ENCODE assay signal across 29 cellular contexts in the genomic region with DNA sequence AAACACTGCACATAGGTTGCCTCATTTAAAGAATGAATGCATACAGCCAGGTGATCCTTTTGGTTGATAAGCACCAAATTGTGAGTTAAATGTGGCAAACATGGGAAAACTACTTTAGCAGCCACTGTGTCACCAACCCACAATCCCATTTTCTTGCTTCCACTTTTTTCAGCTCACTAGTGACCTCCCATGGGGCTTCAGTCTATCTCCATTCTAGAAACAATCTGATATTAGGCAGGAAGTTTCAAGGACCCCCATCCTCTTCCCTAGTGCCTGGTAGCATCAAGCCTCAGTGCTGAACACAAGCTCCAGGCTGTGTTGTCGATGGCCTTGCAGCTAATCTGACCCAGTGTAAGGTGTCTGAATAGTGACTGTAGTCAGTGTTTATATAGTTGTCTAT.
"Had no signal": no experiment of that assay in that cellular context is flagged by ENCODE, and none has a peak within 500 bp of the region (broad histone marks: within the 10 kb centered on the region; RNA-seq: fewer than 3 reads in every experiment).

No MANE protein-coding gene starts in this region.

- H3K36me3 ChIP-seq: esophagus muscularis mucosa, gastroesophageal sphincter, heart left ventricle, neural progenitor cell, prostate gland, right atrium auricular region, sigmoid colon, stomach, thyroid gland, vagina had no signal

- H3K4me1 ChIP-seq: esophagus muscularis mucosa, foreskin keratinocyte, gastroesophageal sphincter, heart left ventricle, parathyroid adenoma, prostate gland, right atrium auricular region, sigmoid colon, stomach, thyroid gland, vagina had no signal

- H3K4me3 ChIP-seq: coronary artery, esophagus muscularis mucosa, gastroesophageal sphincter, heart left ventricle, lung, neural progenitor cell, prostate gland, right atrium auricular region, sigmoid colon, stomach, thyroid gland, vagina had no signal

- H2AFZ ChIP-seq: neural progenitor cell, parathyroid adenoma had no signal

- H3K27me3 ChIP-seq: esophagus muscularis mucosa, foreskin keratinocyte, heart left ventricle, neural progenitor cell, right atrium auricular region, sigmoid colon, stomach, thyroid gland, vagina had no signal

- FAIRE-seq: endothelial cell of umbilical vein, islet of Langerhans had no signal

- H3K9me3 ChIP-seq: esophagus muscularis mucosa, gastroesophageal sphincter, heart left ventricle, prostate gland, right atrium auricular region, sigmoid colon, stomach, thyroid gland, vagina had no signal

- H3K27ac ChIP-seq: coronary artery, esophagus muscularis mucosa, foreskin keratinocyte, gastroesophageal sphincter, heart left ventricle, neural progenitor cell, parathyroid adenoma, prostate gland, right atrium auricular region, sigmoid colon, stomach, thyroid gland, vagina had no signal

- DNase-seq: dermis blood vessel endothelial cell; effector memory CD4-positive, alpha-beta T cell; foreskin keratinocyte; heart left ventricle; hippocampal formation; left colon; left ventricle myocardium superior; mesenchymal stem cell; midbrain; naive thymus-derived CD4-positive, alpha-beta T cell; sigmoid colon; stimulated activated CD4-positive, alpha-beta T cell treated with anti-CD3 and anti-CD28 coated beads, Interleukin-2, amount 100 ng/mL, for 24 hours; stimulated activated CD4-positive, alpha-beta T cell treated with anti-CD3 and anti-CD28 coated beads, Interleukin-4, amount 100 ng/mL, for 24 hours; stimulated activated naive CD4-positive, alpha-beta T cell treated with Interleukin-2 at 50 U/mL for 16 hours; stomach; thyroid gland; trophoblast cell had no signal

- H3K9ac ChIP-seq: neural progenitor cell, parathyroid adenoma had no signal

- H3K4me2 ChIP-seq: neural progenitor cell had no signal

- ATAC-seq: foreskin keratinocyte; gastroesophageal sphincter; heart left ventricle; left colon; left ventricle myocardium superior; naive thymus-derived CD4-positive, alpha-beta T cell; stimulated activated effector memory CD8-positive, alpha-beta T cell treated with anti-CD3 and anti-CD28 coated beads, Interleukin-12 subunit alpha, Interleukin-12 subunit beta, amount 100 ng/mL, for 72 hours had no signal

- H3K79me2 ChIP-seq: parathyroid adenoma had no signal
